ENCODE assay signal across 13 cellular contexts in the genomic region with DNA sequence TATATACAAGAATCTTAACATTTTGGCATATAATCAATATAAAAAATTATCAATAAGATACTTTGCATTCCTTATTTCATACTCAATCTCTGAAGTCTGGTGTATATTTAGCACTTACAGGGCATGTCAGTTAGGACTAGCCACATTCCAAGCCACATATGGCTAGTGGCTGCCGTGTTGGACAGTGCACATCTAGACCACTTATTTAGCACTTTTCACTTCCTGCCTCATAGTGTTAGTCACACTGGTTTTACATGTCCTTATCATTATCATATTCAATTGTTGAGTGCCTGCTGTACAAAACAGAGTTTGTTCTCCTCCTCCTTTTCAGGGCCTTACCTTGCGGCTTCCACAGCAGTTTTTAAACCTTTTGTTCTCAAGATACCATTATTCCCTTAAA. TPM values are rescaled to one million over a fixed set of nuclear protein-coding genes. Genes with fewer than 3 reads are reported as not detected.
DNase-seq lines count a peak whose midpoint lies in the region; ATAC-seq and TF ChIP-seq lines count a peak whose summit lies in the region.
"Had no signal": no experiment of that assay in that cellular context is flagged by ENCODE, and none has a peak within 500 bp of the region (broad histone marks: within the 10 kb centered on the region; RNA-seq: fewer than 3 reads in every experiment).

No MANE protein-coding gene starts in this region.

- H3K4me3 ChIP-seq in IMR-90 (ENCODE audit: insufficient read depth, low read depth, low read length) (no peak overlapping the region), astrocyte of the cerebellum (ENCODE audit: low read depth, low read length) (no peak overlapping the region)
- H3K4me3 ChIP-seq: ascending aorta had no signal

- BruUV-seq in IMR-90 (replicated peaks; lab: Mats Ljungman, UMichigan) = no TSS peak

- POLR2A ChIA-PET in IMR-90 (lab: Charles Lee; ENCODE audit: unreplicated experiment) = no interaction called here

- no peak overlapping the region for H4K91ac ChIP-seq in IMR-90 (ENCODE audit: insufficient read depth, low read depth, low read length)

- H3K4ac ChIP-seq in IMR-90 (ENCODE audit: low read depth, low read length) = no peak overlapping the region

- no peak overlapping the region for H2BK5ac ChIP-seq in IMR-90 (ENCODE audit: low read depth, low read length, poor library complexity, severe bottlenecking)

- no peak overlapping the region for H3K56ac ChIP-seq in IMR-90 (ENCODE audit: extremely low read depth, insufficient read depth, low read length)

- intact Hi-C loops in IMR-90 (cut with micrococcal nuclease) = no loop called here

- in situ Hi-C loops in IMR-90 (cut with MboI; ENCODE audit: low sequenced_read_pairs) = loop anchor here (5.0 kb wide), 1 partner anchor 101 kb away; no protein-coding TSS in a partner anchor
- in situ Hi-C loops in astrocyte of the cerebellum (cut with HindIII; ENCODE audit: low sequenced_read_pairs) = loop anchor here (25.0 kb wide), 1 partner anchor 359 kb away; no protein-coding TSS in a partner anchor

- TF ChIP-seq RAD21 in IMR-90 (IDR thresholded peaks at IDR 0.05; ENCODE audit: low read length) = no peak

- no peak overlapping the region for H3K14ac ChIP-seq in IMR-90 (replicated peaks; ENCODE audit: low read depth, low read length)

- no peak overlapping the region for H3K23ac ChIP-seq in IMR-90 (ENCODE audit: low read depth, low read length)

- ATAC-seq in IMR-90 (ENCODE audit: low read depth) = peak; percentile 48
- ATAC-seq in HG03457 (IDR thresholded peaks at IDR 0.05; ENCODE audit: unreplicated experiment) = no peak
- ATAC-seq in HG03196 (IDR thresholded peaks at IDR 0.05; ENCODE audit: unreplicated experiment) = no peak

- no peaks in the 10 kb centered on the region for H3K79me1 ChIP-seq in IMR-90 (ENCODE audit: low read depth in 1 of 2, low read length in 2 of 2)

- dilution Hi-C loops in IMR-90 (cut with HindIII; ENCODE audit: low sequenced_read_pairs, unreplicated experiment) = no loop called here

- peaks cover 1% of the 10 kb centered on the region; the same call in 1 of the 2 replicates for H3K27me3 ChIP-seq in IMR-90 (ENCODE audit: control insufficient read depth, insufficient read depth, low read length)
- H3K27me3 ChIP-seq: ascending aorta had no signal

- H2BK120ac ChIP-seq in IMR-90 (ENCODE audit: low read depth, low read length) = no peak overlapping the region

- no peak for TF ChIP-seq POLR2A in IMR-90 (IDR thresholded peaks at IDR 0.05; ENCODE audit: low read depth, low read length)

- H2AK9ac ChIP-seq in IMR-90 (replicated peaks; ENCODE audit: low read depth, low read length, poor library complexity) = no peak overlapping the region

- no peak overlapping the region for H2AK5ac ChIP-seq in IMR-90 (ENCODE audit: low read depth, low read length)

- TF ChIP-seq CTCF in IMR-90 (conservative IDR thresholded peaks at IDR 0.05; ENCODE audit: low read depth, low read length) (no peak), astrocyte of the cerebellum (IDR thresholded peaks at IDR 0.05; ENCODE audit: low read depth, low read length, missing control alignments) (no peak)

- H3K9ac ChIP-seq in IMR-90 (ENCODE audit: low read depth, low read length) = no peak overlapping the region

- H4K5ac ChIP-seq in IMR-90 (ENCODE audit: low read depth, low read length) = no peak overlapping the region

- no peak overlapping the region for H4K8ac ChIP-seq in IMR-90 (ENCODE audit: low read depth in 2 of 2, low read length in 2 of 2)

- no peaks in the 10 kb centered on the region for H4K20me1 ChIP-seq in IMR-90 (ENCODE audit: insufficient read depth, low read length)

- WGBS in IMR-90 (ENCODE audit: extremely low coverage in 2 of 2, insufficient read length in 1 of 2), 2 experiments = 20% methylated on average over 1 of the region's 2 CpGs; no CpG with 5 or more reads in 1 of the 2 experiments

- no peak overlapping the region for H3K18ac ChIP-seq in IMR-90 (ENCODE audit: low read depth, low read length)

- CTCF ChIA-PET in IMR-90 (lab: Yijun Ruan, JAX) = no interaction called here

- peaks cover 2% of the 10 kb centered on the region; the same call in 1 of the 2 replicates for H3K9me1 ChIP-seq in IMR-90 (ENCODE audit: insufficient read depth, low read length)

- no peak overlapping the region for H3K4me2 ChIP-seq in IMR-90 (ENCODE audit: low read depth, low read length)

- no peak overlapping the region for H2AFZ ChIP-seq in IMR-90 (replicated peaks; ENCODE audit: low read length, poor library complexity)

- H2BK20ac ChIP-seq in IMR-90 (ENCODE audit: low read depth, low read length) = no peak overlapping the region

- H3K36me3 ChIP-seq in IMR-90 (ENCODE audit: control insufficient read depth, insufficient read depth, low read length) = no peaks in the 10 kb centered on the region
- H3K36me3 ChIP-seq: ascending aorta had no signal

- DNase-seq in NCI-H2029 (lab: John Stamatoyannopoulos, UW) (peak; percentile 9), NCI-H2029 treated with DMSO at 0.1 percent for 48 hours (lab: John Stamatoyannopoulos, UW) (no peak), IMR-90 (peak; percentile 75), astrocyte of the cerebellum (ENCODE audit: low read depth) (peak; percentile 20), myocyte (ENCODE audit: low read depth) (peak; percentile 67), NCI-H2107 treated with DMSO at 0.1 percent for 48 hours (lab: John Stamatoyannopoulos, UW; ENCODE audit: unreplicated experiment) (no peak)
- DNase-seq: 8988T, hippocampal formation, NCI-H1436, T-helper 9 cell had no signal

- no peak overlapping the region for H3K27ac ChIP-seq in IMR-90 (ENCODE audit: insufficient read depth, low read length)
- H3K27ac ChIP-seq: ascending aorta had no signal

- no peak overlapping the region for H2BK15ac ChIP-seq in IMR-90 (ENCODE audit: low read depth, low read length)

- no peaks in the 10 kb centered on the region for H3K9me3 ChIP-seq in IMR-90 (ENCODE audit: control insufficient read depth, insufficient read depth, low read length)
- H3K9me3 ChIP-seq: ascending aorta had no signal

- H3K4me1 ChIP-seq in IMR-90 (ENCODE audit: control insufficient read depth, insufficient read depth, low read length) = no peaks in the 10 kb centered on the region
- H3K4me1 ChIP-seq: ascending aorta had no signal

TF ChIP-seq in IMR-90, 13 proteins besides CTCF, POLR2A, EP300 and RAD21:
- TF ChIP-seq, protein P1, sequence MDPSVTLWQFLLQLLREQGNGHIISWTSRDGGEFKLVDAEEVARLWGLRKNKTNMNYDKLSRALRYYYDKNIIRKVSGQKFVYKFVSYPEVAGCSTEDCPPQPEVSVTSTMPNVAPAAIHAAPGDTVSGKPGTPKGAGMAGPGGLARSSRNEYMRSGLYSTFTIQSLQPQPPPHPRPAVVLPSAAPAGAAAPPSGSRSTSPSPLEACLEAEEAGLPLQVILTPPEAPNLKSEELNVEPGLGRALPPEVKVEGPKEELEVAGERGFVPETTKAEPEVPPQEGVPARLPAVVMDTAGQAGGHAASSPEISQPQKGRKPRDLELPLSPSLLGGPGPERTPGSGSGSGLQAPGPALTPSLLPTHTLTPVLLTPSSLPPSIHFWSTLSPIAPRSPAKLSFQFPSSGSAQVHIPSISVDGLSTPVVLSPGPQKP (IDR thresholded peaks at IDR 0.05; ENCODE audit: borderline replicate concordance, low read depth, low read length) = no peak
- TF ChIP-seq MAFK (IDR thresholded peaks at IDR 0.05; ENCODE audit: low read depth, low read length) (peak; percentile 38; the same call in 1 of the 2 replicates), MXI1 (IDR thresholded peaks at IDR 0.05; ENCODE audit: borderline replicate concordance, low read depth, low read length) (no peak)

RNA-seq across cellular contexts. Expression of gene STAT4, which starts 2.0 kb away (rescaled TPM):
- total RNA-seq in IMR-90 (2012; rRNA removed) (0.28 and 0.36 TPM in 2 replicates), myocyte (0.57 and 1.1 TPM in 2 replicates)
- polyA plus RNA-seq in IMR-90 (2012; rRNA removed) = 0.47 and 0.48 TPM in 2 replicates
- 0.07 and 0.08 TPM in 2 replicates for polyA plus RNA-seq in IMR-90 (2012; cell fraction: cytosol; rRNA removed)
- 0.27 and 3.1 TPM in 2 replicates for polyA plus RNA-seq in IMR-90 (2012; cell fraction: nucleus; rRNA removed; ENCODE audit: low replicate concordance)
- 0.73 TPM for polyA plus RNA-seq in myocyte (2012)

Comparison
In these comparisons a context has a peak if more than half of its experiments do, and no peak if none do; other contexts are left out.
1. DNase-seq: peak in NCI-H2029 (single experiment), IMR-90 (single experiment), astrocyte of the cerebellum (single experiment) and myocyte (single experiment); none in NCI-H2029 treated with DMSO at 0.1 percent for 48 hours (single experiment) and NCI-H2107 treated with DMSO at 0.1 percent for 48 hours (single experiment).